In genomic region chr14:24431569-24432258, GRCh38 we compare ENCODE assay signal across 1 cellular context.
TF ChIP-seq lines count a peak whose summit lies in the region.

No MANE protein-coding gene starts in this region.

TF ChIP-seq in HepG2, 621 proteins besides CTCF, POLR2A, EP300 and RAD21 (continued from another document):
- TF ChIP-seq, protein P1, sequence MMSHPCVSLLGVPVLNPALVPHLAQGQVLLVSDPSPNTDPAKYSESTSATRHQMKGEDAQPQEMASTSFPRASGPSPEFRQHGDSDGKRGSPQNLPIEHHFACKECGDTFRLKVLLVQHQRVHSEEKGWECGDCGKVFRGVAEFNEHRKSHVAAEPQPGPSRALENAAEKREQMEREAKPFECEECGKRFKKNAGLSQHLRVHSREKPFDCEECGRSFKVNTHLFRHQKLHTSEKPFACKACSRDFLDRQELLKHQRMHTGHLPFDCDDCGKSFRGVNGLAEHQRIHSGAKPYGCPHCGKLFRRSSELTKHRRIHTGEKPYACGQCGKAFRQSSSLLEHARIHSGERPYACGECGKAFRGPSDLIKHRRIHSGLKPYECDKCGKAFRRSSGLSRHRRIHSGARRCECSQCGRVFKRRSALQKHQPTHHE (CRISPR knock-in tag; IDR thresholded peaks at IDR 0.05; ENCODE audit: borderline replicate concordance) = peak; percentile 14; the same call in 1 of the 2 replicates
- TF ChIP-seq RBFOX2 (IDR thresholded peaks at IDR 0.05; ENCODE audit: low read depth, low read length) (no peak), ZKSCAN5 (CRISPR knock-in tag; IDR thresholded peaks at IDR 0.05) (no peak; the same call in 1 of the 2 replicates), ZNF615 (CRISPR knock-in tag; IDR thresholded peaks at IDR 0.05; ENCODE audit: borderline replicate concordance) (no peak), ZNF3 (CRISPR knock-in tag; IDR thresholded peaks at IDR 0.05) (no peak), ZNF558 (CRISPR knock-in tag; IDR thresholded peaks at IDR 0.05; ENCODE audit: borderline replicate concordance) (no peak), ZNF530 (CRISPR knock-in tag; IDR thresholded peaks at IDR 0.05; ENCODE audit: low read depth) (no peak), MAZ (IDR thresholded peaks at IDR 0.05; ENCODE audit: borderline replicate concordance, low read depth, low read length) (peak; percentile 85), MAZ (CRISPR knock-in tag; IDR thresholded peaks at IDR 0.05; ENCODE audit: low read depth) (peak; percentile 89), ZNF225 (CRISPR knock-in tag; IDR thresholded peaks at IDR 0.05) (0 out of 2 replicates have a peak, but pooled peaks have one; percentile 73), ZNF432 (CRISPR knock-in tag; IDR thresholded peaks at IDR 0.05; ENCODE audit: borderline replicate concordance) (no peak), MAFG (CRISPR knock-in tag; IDR thresholded peaks at IDR 0.05) (no peak), CREB3 (CRISPR knock-in tag; IDR thresholded peaks at IDR 0.05) (no peak), ZNF614 (CRISPR knock-in tag; IDR thresholded peaks at IDR 0.05; ENCODE audit: borderline replicate concordance) (0 out of 2 replicates have a peak, but pooled peaks have one; percentile 80), HES4 (CRISPR knock-in tag; IDR thresholded peaks at IDR 0.05; ENCODE audit: borderline replicate concordance) (no peak), ARNTL (CRISPR knock-in tag; IDR thresholded peaks at IDR 0.05) (peak; percentile 28; the same call in 1 of the 2 replicates), AFF4 (CRISPR knock-in tag; IDR thresholded peaks at IDR 0.05) (no peak), NFKBIZ (CRISPR knock-in tag; IDR thresholded peaks at IDR 0.05) (0 out of 2 replicates have a peak, but pooled peaks have one; percentile 67), NFE2 (CRISPR knock-in tag; IDR thresholded peaks at IDR 0.05) (no peak), CREM (IDR thresholded peaks at IDR 0.05) (no peak), CREM (CRISPR knock-in tag; IDR thresholded peaks at IDR 0.05) (no peak), BRD4 (CRISPR knock-in tag; IDR thresholded peaks at IDR 0.05) (no peak), MYNN (CRISPR knock-in tag; IDR thresholded peaks at IDR 0.05; ENCODE audit: low read depth) (no peak; the same call in 1 of the 2 replicates), ZFY (CRISPR knock-in tag; IDR thresholded peaks at IDR 0.05) (peak; percentile 18; the same call in 1 of the 2 replicates), ZBTB8A (CRISPR knock-in tag; IDR thresholded peaks at IDR 0.05; ENCODE audit: borderline replicate concordance, low read depth) (0 out of 2 replicates have a peak, but pooled peaks have one; percentile 47), ZNF510 (CRISPR knock-in tag; IDR thresholded peaks at IDR 0.05; ENCODE audit: low read depth) (no peak), ATF5 (CRISPR knock-in tag; IDR thresholded peaks at IDR 0.05; ENCODE audit: low read depth) (no peak), PAWR (CRISPR knock-in tag; IDR thresholded peaks at IDR 0.05; ENCODE audit: borderline replicate concordance) (peak; percentile 91; the same call in 1 of the 2 replicates), ZFP36L1 (CRISPR knock-in tag; IDR thresholded peaks at IDR 0.05) (no peak), ZSCAN30 (CRISPR knock-in tag; IDR thresholded peaks at IDR 0.05) (no peak), ZNF609 (CRISPR knock-in tag; IDR thresholded peaks at IDR 0.05; ENCODE audit: borderline replicate concordance) (peak; percentile 76; the same call in 1 of the 2 replicates), HOXA9 (CRISPR knock-in tag; IDR thresholded peaks at IDR 0.05; ENCODE audit: borderline replicate concordance) (peak; percentile 69; the same call in 1 of the 2 replicates), ZNF251 (CRISPR knock-in tag; IDR thresholded peaks at IDR 0.05) (peak; percentile 20; the same call in 1 of the 2 replicates), ONECUT2 (CRISPR knock-in tag; IDR thresholded peaks at IDR 0.05) (no peak), ZNF468 (CRISPR knock-in tag; IDR thresholded peaks at IDR 0.05) (no peak), U2AF1 (optimal IDR thresholded peaks at IDR 0.05; ENCODE audit: low read depth, low read length) (peak; percentile 47)
- TF ChIP-seq, protein P2, sequence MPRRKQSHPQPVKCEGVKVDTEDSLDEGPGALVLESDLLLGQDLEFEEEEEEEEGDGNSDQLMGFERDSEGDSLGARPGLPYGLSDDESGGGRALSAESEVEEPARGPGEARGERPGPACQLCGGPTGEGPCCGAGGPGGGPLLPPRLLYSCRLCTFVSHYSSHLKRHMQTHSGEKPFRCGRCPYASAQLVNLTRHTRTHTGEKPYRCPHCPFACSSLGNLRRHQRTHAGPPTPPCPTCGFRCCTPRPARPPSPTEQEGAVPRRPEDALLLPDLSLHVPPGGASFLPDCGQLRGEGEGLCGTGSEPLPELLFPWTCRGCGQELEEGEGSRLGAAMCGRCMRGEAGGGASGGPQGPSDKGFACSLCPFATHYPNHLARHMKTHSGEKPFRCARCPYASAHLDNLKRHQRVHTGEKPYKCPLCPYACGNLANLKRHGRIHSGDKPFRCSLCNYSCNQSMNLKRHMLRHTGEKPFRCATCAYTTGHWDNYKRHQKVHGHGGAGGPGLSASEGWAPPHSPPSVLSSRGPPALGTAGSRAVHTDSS (CRISPR knock-in tag; conservative IDR thresholded peaks at IDR 0.05) = no peak; the same call in 1 of the 2 replicates
- TF ChIP-seq, protein P3, sequence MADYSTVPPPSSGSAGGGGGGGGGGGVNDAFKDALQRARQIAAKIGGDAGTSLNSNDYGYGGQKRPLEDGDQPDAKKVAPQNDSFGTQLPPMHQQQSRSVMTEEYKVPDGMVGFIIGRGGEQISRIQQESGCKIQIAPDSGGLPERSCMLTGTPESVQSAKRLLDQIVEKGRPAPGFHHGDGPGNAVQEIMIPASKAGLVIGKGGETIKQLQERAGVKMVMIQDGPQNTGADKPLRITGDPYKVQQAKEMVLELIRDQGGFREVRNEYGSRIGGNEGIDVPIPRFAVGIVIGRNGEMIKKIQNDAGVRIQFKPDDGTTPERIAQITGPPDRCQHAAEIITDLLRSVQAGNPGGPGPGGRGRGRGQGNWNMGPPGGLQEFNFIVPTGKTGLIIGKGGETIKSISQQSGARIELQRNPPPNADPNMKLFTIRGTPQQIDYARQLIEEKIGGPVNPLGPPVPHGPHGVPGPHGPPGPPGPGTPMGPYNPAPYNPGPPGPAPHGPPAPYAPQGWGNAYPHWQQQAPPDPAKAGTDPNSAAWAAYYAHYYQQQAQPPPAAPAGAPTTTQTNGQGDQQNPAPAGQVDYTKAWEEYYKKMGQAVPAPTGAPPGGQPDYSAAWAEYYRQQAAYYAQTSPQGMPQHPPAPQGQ (CRISPR knock-in tag; IDR thresholded peaks at IDR 0.05; ENCODE audit: borderline replicate concordance) = no peak
- TF ChIP-seq, protein P4, sequence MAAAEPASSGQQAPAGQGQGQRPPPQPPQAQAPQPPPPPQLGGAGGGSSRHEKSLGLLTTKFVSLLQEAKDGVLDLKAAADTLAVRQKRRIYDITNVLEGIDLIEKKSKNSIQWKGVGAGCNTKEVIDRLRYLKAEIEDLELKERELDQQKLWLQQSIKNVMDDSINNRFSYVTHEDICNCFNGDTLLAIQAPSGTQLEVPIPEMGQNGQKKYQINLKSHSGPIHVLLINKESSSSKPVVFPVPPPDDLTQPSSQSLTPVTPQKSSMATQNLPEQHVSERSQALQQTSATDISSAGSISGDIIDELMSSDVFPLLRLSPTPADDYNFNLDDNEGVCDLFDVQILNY (CRISPR knock-in tag; conservative IDR thresholded peaks at IDR 0.05) = peak; percentile 8; the same call in 1 of the 2 replicates
- TF ChIP-seq, protein P5, sequence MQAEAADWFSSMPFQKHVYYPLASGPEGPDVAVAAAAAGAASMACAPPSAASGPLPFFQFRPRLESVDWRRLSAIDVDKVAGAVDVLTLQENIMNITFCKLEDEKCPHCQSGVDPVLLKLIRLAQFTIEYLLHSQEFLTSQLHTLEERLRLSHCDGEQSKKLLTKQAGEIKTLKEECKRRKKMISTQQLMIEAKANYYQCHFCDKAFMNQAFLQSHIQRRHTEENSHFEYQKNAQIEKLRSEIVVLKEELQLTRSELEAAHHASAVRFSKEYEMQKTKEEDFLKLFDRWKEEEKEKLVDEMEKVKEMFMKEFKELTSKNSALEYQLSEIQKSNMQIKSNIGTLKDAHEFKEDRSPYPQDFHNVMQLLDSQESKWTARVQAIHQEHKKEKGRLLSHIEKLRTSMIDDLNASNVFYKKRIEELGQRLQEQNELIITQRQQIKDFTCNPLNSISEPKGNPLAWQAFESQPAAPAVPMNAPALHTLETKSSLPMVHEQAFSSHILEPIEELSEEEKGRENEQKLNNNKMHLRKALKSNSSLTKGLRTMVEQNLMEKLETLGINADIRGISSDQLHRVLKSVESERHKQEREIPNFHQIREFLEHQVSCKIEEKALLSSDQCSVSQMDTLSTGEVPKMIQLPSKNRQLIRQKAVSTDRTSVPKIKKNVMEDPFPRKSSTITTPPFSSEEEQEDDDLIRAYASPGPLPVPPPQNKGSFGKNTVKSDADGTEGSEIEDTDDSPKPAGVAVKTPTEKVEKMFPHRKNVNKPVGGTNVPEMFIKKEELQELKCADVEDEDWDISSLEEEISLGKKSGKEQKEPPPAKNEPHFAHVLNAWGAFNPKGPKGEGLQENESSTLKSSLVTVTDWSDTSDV (CRISPR knock-in tag; IDR thresholded peaks at IDR 0.05) = no peak
- TF ChIP-seq, protein P6, sequence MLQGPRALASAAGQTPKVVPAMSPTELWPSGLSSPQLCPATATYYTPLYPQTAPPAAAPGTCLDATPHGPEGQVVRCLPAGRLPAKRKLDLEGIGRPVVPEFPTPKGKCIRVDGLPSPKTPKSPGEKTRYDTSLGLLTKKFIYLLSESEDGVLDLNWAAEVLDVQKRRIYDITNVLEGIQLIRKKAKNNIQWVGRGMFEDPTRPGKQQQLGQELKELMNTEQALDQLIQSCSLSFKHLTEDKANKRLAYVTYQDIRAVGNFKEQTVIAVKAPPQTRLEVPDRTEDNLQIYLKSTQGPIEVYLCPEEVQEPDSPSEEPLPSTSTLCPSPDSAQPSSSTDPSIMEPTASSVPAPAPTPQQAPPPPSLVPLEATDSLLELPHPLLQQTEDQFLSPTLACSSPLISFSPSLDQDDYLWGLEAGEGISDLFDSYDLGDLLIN (CRISPR knock-in tag; IDR thresholded peaks at IDR 0.05; ENCODE audit: borderline replicate concordance) = no peak
